In genomic region chr4:106325800-106326199, GRCh38 we compare ENCODE assay signal across 25 cellular contexts. TPM values are rescaled to one million over a fixed set of nuclear protein-coding genes. Genes with fewer than 3 reads are reported as not detected.
DNase-seq lines count a peak whose midpoint lies in the region; ATAC-seq, FAIRE-seq and TF ChIP-seq lines count a peak whose summit lies in the region.
"Had no signal": no experiment of that assay in that cellular context is flagged by ENCODE, and none has a peak within 500 bp of the region (broad histone marks: within the 10 kb centered on the region; RNA-seq: fewer than 3 reads in every experiment).

No MANE protein-coding gene starts in this region.

- no peak overlapping the region for H3K27ac Mint-ChIP-seq in glutamatergic neuron (ENCODE audit: unreplicated experiment)
- no peak overlapping the region for H3K27ac Mint-ChIP-seq in natural killer cell treated with Interleukin-12 subunit alpha and Interleukin-12 subunit beta and Interleukin-15 and Interleukin-18, amount 100 ng/mL, for 72 hours
- H3K27ac Mint-ChIP-seq: CD8-positive, alpha-beta T cell; IgD-negative memory B cell had no signal

- H3K27ac ChIP-seq in foreskin keratinocyte, result no peak overlapping the region
- H3K27ac ChIP-seq: BLaER1 had no signal

- H3K27me3 ChIP-seq in foreskin keratinocyte, result no peaks in the 10 kb centered on the region
- H3K27me3 ChIP-seq: BLaER1 had no signal

- no peak overlapping the region for H3K4me3 Mint-ChIP-seq in glutamatergic neuron (ENCODE audit: unreplicated experiment)
- H3K4me3 Mint-ChIP-seq in natural killer cell treated with Interleukin-12 subunit alpha and Interleukin-12 subunit beta and Interleukin-15 and Interleukin-18, amount 100 ng/mL, for 72 hours, result no peak overlapping the region
- H3K4me3 Mint-ChIP-seq: CD8-positive, alpha-beta T cell; IgD-negative memory B cell had no signal

- peak; percentile 14 for DNase-seq in amniotic epithelial cell (ENCODE audit: low read depth)
- peak in 1 of 2 donors; percentile 63 for DNase-seq in foreskin keratinocyte
- no peak for DNase-seq in glutamatergic neuron
- DNase-seq in middle frontal gyrus (ENCODE audit: extremely low spot score, low spot score), result no peak
- DNase-seq in natural killer cell treated with Interleukin-12 subunit alpha and Interleukin-12 subunit beta and Interleukin-15 and Interleukin-18, amount 100 ng/mL, for 72 hours (ENCODE audit: low spot score), result no peak
- no peak for DNase-seq in anterior cingulate cortex (lab: John Stamatoyannopoulos, UW)
- DNase-seq: CD8-positive, alpha-beta T cell; GDM1; Karpas-422; NCI-H1694; NCI-H2081; NCI-H2171; NCI-H345; NCI-H526; OCI-M1; Right ventricle myocardium superior had no signal

- ATAC-seq in foreskin keratinocyte, result peak; percentile 93
- ATAC-seq in natural killer cell treated with Interleukin-12 subunit alpha and Interleukin-12 subunit beta and Interleukin-15 and Interleukin-18, amount 100 ng/mL, for 72 hours, result no peak
- ATAC-seq: CD8-positive, alpha-beta T cell had no signal

- H3K36me3 Mint-ChIP-seq in glutamatergic neuron (ENCODE audit: unreplicated experiment), result no peaks in the 10 kb centered on the region
- H3K36me3 Mint-ChIP-seq in natural killer cell treated with Interleukin-12 subunit alpha and Interleukin-12 subunit beta and Interleukin-15 and Interleukin-18, amount 100 ng/mL, for 72 hours, result peaks cover 14% of the 10 kb centered on the region

- H3K27me3 Mint-ChIP-seq in glutamatergic neuron (ENCODE audit: unreplicated experiment), result no peaks in the 10 kb centered on the region
- no peaks in the 10 kb centered on the region for H3K27me3 Mint-ChIP-seq in natural killer cell treated with Interleukin-12 subunit alpha and Interleukin-12 subunit beta and Interleukin-15 and Interleukin-18, amount 100 ng/mL, for 72 hours
- H3K27me3 Mint-ChIP-seq: IgD-negative memory B cell had no signal

- no peak for TF ChIP-seq CTCF in foreskin keratinocyte (conservative IDR thresholded peaks at IDR 0.05)
- TF ChIP-seq CTCF in glutamatergic neuron (IDR thresholded peaks at IDR 0.05; ENCODE audit: partially characterized antibody, unreplicated experiment), result no peak

- peak; percentile 23 for FAIRE-seq in G401.6 (lab: Jason Lieb, UNC)
- FAIRE-seq: GM18507, H54, RCC 7860 had no signal

- H3K4me1 ChIP-seq in foreskin keratinocyte, result peaks cover 6% of the 10 kb centered on the region
- H3K4me1 ChIP-seq: BLaER1 had no signal

- H3K4me1 Mint-ChIP-seq in glutamatergic neuron (ENCODE audit: low read depth, unreplicated experiment), result peaks cover 6% of the 10 kb centered on the region
- H3K4me1 Mint-ChIP-seq in natural killer cell treated with Interleukin-12 subunit alpha and Interleukin-12 subunit beta and Interleukin-15 and Interleukin-18, amount 100 ng/mL, for 72 hours (ENCODE audit: low read depth in 2 of 2), result peaks cover 0 to 7% of the 10 kb centered on the region in 2 donors

- peaks cover 1% of the 10 kb centered on the region for H3K9me3 Mint-ChIP-seq in glutamatergic neuron (ENCODE audit: unreplicated experiment)
- H3K9me3 Mint-ChIP-seq in natural killer cell treated with Interleukin-12 subunit alpha and Interleukin-12 subunit beta and Interleukin-15 and Interleukin-18, amount 100 ng/mL, for 72 hours, result no peaks in the 10 kb centered on the region
- H3K9me3 Mint-ChIP-seq: CD8-positive, alpha-beta T cell; IgD-negative memory B cell had no signal

RNA-seq across cellular contexts. Expression of gene AIMP1, which starts 9.4 kb away (rescaled TPM):
- 39.6 and 40.8 TPM in 2 replicates for total RNA-seq in foreskin keratinocyte
- 31.8 and 40.2 TPM in 2 replicates for polyA plus RNA-seq in foreskin keratinocyte
- 30.2 TPM for total RNA-seq in glutamatergic neuron (ENCODE audit: unreplicated experiment)
- 10 to 100 TPM; 51.0 to 54.4 TPM for total RNA-seq in natural killer cell treated with Interleukin-12 subunit alpha and Interleukin-12 subunit beta and Interleukin-15 and Interleukin-18, amount 100 ng/mL, for 72 hours

RNA-seq across cellular contexts. Expression of gene TBCK, which starts 9.8 kb away (rescaled TPM):
- total RNA-seq in foreskin keratinocyte (11.9 and 13.1 TPM in 2 replicates), glutamatergic neuron (ENCODE audit: unreplicated experiment) (81.4 TPM)
- 5.0 and 5.2 TPM in 2 replicates for polyA plus RNA-seq in foreskin keratinocyte
- 10 to 100 TPM; 31.3 to 46.1 TPM for total RNA-seq in natural killer cell treated with Interleukin-12 subunit alpha and Interleukin-12 subunit beta and Interleukin-15 and Interleukin-18, amount 100 ng/mL, for 72 hours

RNA-seq across cellular contexts. Expression of gene GIMD1, which starts 42.8 kb away (rescaled TPM):
- not detected in 2 replicates for total RNA-seq in foreskin keratinocyte
- not detected in 2 replicates for polyA plus RNA-seq in foreskin keratinocyte
- not detected for total RNA-seq in glutamatergic neuron (ENCODE audit: unreplicated experiment)
- not detected for total RNA-seq in natural killer cell treated with Interleukin-12 subunit alpha and Interleukin-12 subunit beta and Interleukin-15 and Interleukin-18, amount 100 ng/mL, for 72 hours
- total RNA-seq: CD8-positive, alpha-beta T cell; Daoy; M059J; Right ventricle myocardium superior; SK-MEL-5 had no signal
- polyA plus RNA-seq: IgD-negative memory B cell had no signal
